15 cellular contexts compared by ENCODE assay signal in genomic region chr4:8308144-8308543, GRCh38. TPM values are rescaled to one million over a fixed set of nuclear protein-coding genes. Genes with fewer than 3 reads are reported as not detected.
"Had no signal": no experiment of that assay in that cellular context is flagged by ENCODE, and none has a peak within 500 bp of the region (broad histone marks: within the 10 kb centered on the region; RNA-seq: fewer than 3 reads in every experiment).

No MANE protein-coding gene starts in this region.

- ATAC-seq: activated CD8-positive, alpha-beta T cell treated with anti-CD3 and anti-CD28 coated beads for 36 hours; body of pancreas; effector memory CD8-positive, alpha-beta T cell had no signal

- H3K27me3 ChIP-seq: body of pancreas had no signal

- H3K9me3 Mint-ChIP-seq: activated T-helper 1 cell treated with anti-CD3 and anti-CD28 coated beads, Interleukin-12 subunit alpha, Interleukin-12 subunit beta, Interleukin-2, Interleukin-4 antibody, amounts not matched to agents 30 ng/mL and 10 ng/mL and 1 ng/mL, durations not matched to agents 14 hours and 24 hours and 36 hours; effector memory CD8-positive, alpha-beta T cell had no signal

- H3K27ac Mint-ChIP-seq: activated CD8-positive, alpha-beta T cell treated with anti-CD3 and anti-CD28 coated beads for 36 hours; activated naive CD4-positive, alpha-beta T cell treated with anti-CD3 and anti-CD28 coated beads for 36 hours; activated T-helper 1 cell treated with anti-CD3 and anti-CD28 coated beads, Interleukin-12 subunit alpha, Interleukin-12 subunit beta, Interleukin-2, Interleukin-4 antibody, amounts not matched to agents 30 ng/mL and 10 ng/mL and 1 ng/mL, durations not matched to agents 14 hours and 24 hours and 36 hours; effector memory CD8-positive, alpha-beta T cell; naive B cell had no signal

- DNase-seq: activated CD4-positive, alpha-beta T cell treated with anti-CD3 and anti-CD28 coated beads for 1 hour; activated CD8-positive, alpha-beta T cell treated with anti-CD3 and anti-CD28 coated beads for 36 hours; activated naive CD4-positive, alpha-beta T cell treated with anti-CD3 and anti-CD28 coated beads for 36 hours; central memory CD4-positive, alpha-beta T cell; cortex of kidney; effector memory CD8-positive, alpha-beta T cell; hypothalamus; kidney glomerular epithelial cell; naive B cell; occipital lobe; small intestine; stimulated activated naive CD4-positive, alpha-beta T cell treated with Interleukin-2 at 50 U/mL for 16 hours had no signal

- H3K27ac ChIP-seq: body of pancreas had no signal

- H3K4me3 ChIP-seq: body of pancreas had no signal

- H3K9me3 ChIP-seq: body of pancreas had no signal

- H3K4me1 ChIP-seq: body of pancreas had no signal

- H3K4me3 Mint-ChIP-seq: activated CD8-positive, alpha-beta T cell treated with anti-CD3 and anti-CD28 coated beads for 36 hours; activated naive CD4-positive, alpha-beta T cell treated with anti-CD3 and anti-CD28 coated beads for 36 hours; activated T-helper 1 cell treated with anti-CD3 and anti-CD28 coated beads, Interleukin-12 subunit alpha, Interleukin-12 subunit beta, Interleukin-2, Interleukin-4 antibody, amounts not matched to agents 30 ng/mL and 10 ng/mL and 1 ng/mL, durations not matched to agents 14 hours and 24 hours and 36 hours; effector memory CD8-positive, alpha-beta T cell had no signal

RNA-seq across cellular contexts. Expression of gene HTRA3, which starts 38.6 kb away (rescaled TPM):
- total RNA-seq: activated naive CD4-positive, alpha-beta T cell treated with anti-CD3 and anti-CD28 coated beads for 36 hours; activated T-helper 1 cell treated with anti-CD3 and anti-CD28 coated beads, Interleukin-12 subunit alpha, Interleukin-12 subunit beta, Interleukin-2, Interleukin-4 antibody, amounts not matched to agents 30 ng/mL and 10 ng/mL and 1 ng/mL, durations not matched to agents 14 hours and 24 hours and 36 hours; SK-MEL-5 had no signal
